In the genomic region with DNA sequence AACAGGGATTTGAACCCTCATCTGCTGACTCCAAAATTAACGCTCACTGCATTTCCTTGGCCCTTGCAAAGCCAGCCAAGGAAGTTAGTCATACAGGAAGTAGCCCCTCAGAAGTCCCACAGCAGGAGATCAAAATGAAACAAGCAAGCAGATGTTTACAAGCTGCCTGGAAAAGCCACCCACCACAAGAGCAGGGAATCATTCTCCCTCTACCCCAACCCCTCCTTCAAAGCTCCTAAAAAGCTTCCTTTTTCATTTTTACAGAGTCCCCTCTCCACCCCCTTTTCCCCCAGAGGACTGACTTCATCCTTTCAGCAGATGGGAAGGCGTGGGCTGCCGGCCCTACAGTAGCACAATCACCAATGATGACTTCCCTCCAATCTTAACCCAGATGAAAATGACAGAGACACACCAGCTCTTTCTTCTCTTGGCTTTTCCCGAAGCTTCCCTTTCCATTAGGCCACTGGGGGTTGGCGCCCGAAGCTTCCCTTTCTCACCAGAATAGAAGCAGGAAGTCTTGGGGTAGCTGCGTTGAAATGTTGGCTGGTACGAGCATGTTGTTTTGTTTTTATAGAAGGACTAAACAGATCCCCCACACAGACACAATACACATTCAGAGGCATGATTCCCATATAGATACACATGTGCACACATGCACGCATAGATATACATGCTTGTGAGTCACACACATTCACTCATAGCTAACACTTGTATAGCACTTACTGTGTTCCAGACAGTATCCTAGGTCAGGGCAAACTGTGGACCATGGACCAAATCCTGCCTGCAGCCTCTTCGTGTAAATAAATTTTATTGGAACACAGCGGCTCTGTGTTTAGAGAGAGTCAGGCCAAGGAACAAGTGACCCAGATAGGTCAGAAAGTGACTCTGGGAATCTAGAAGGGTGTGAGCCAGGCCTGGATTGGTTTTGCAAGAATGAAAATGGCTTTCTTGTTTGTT, we compare ENCODE assay signal across 8 cellular contexts. TPM values are rescaled to one million over a fixed set of nuclear protein-coding genes. Genes with fewer than 3 reads are reported as not detected.
DNase-seq lines count a peak whose midpoint lies in the region; ATAC-seq and TF ChIP-seq lines count a peak whose summit lies in the region.

No MANE protein-coding gene starts in this region.

- H3K27ac ChIP-seq in HUES64 (ENCODE audit: low read depth, low read length): peak overlapping the region; percentile 7; the same call in 1 of the 2 replicates

- peak; percentile 66 for DNase-seq in AG20443 (ENCODE audit: low spot score)
- peak; percentile 63 for DNase-seq in globus pallidus (ENCODE audit: low spot score)
- DNase-seq in putamen (ENCODE audit: low spot score): peak; percentile 39
- no peak for DNase-seq in germinal center (ENCODE audit: low spot score)

- ATAC-seq in HG02973 (IDR thresholded peaks at IDR 0.05; ENCODE audit: unreplicated experiment) (no peak), GM21526 (IDR thresholded peaks at IDR 0.05; ENCODE audit: low FRiP score, unreplicated experiment) (no peak)

- no peak overlapping the region for H3K4me3 ChIP-seq in HUES64 (ENCODE audit: low read length)
- peak overlapping the region; percentile 39 for H3K4me3 ChIP-seq in WI38 (ENCODE audit: low read depth, low read length)

- H3K4me1 ChIP-seq in HUES64 (ENCODE audit: insufficient read depth, low read length): peaks cover 15% of the 10 kb centered on the region

- TF ChIP-seq CTCF in WI38 (IDR thresholded peaks at IDR 0.05; ENCODE audit: low read depth, low read length): no peak

- H3K9ac ChIP-seq in HUES64 (ENCODE audit: low read depth, low read length): no peak overlapping the region

- WGBS in HUES64: 59% methylated on average over 7 of the region's 11 CpGs

- no peaks in the 10 kb centered on the region for H3K9me3 ChIP-seq in HUES64 (ENCODE audit: insufficient read depth, low read depth, low read length)

- no peaks in the 10 kb centered on the region for H3K36me3 ChIP-seq in HUES64 (ENCODE audit: insufficient read depth, low read length)

- no peaks in the 10 kb centered on the region for H3K27me3 ChIP-seq in HUES64 (ENCODE audit: insufficient read depth, low read length)

RNA-seq across cellular contexts. Expression of gene ITPRIPL2, which starts 17.4 kb away (rescaled TPM):
- 1.9 TPM for polyA plus RNA-seq in HUES64 (2013, experiment 1 of 2)
- 2.7 TPM for polyA plus RNA-seq in HUES64 (2013, experiment 2 of 2)

RNA-seq across cellular contexts. Expression of gene SYT17, which starts 36.9 kb away (rescaled TPM):
- polyA plus RNA-seq in HUES64 (2013, experiment 1 of 2): 2.6 TPM
- 3.4 TPM for polyA plus RNA-seq in HUES64 (2013, experiment 2 of 2)
